Comparison of ENCODE assay signal across 8 cellular contexts in genomic region chr2:61763605-61764034, GRCh38.
DNase-seq lines count a peak whose midpoint lies in the region; ATAC-seq and TF ChIP-seq lines count a peak whose summit lies in the region.

No MANE protein-coding gene starts in this region.

- peak overlapping the region; percentile 98 for H3K9ac ChIP-seq in GM23248
- H3K9ac ChIP-seq in stomach smooth muscle (ENCODE audit: low read length in 2 of 2) = peak overlapping the region; percentile 85 to 100

- no peaks in the 10 kb centered on the region for H3K9me2 ChIP-seq in GM23248 (ENCODE audit: insufficient read depth)

- H3K4me3 ChIP-seq in GM23248 = peak overlapping the region; percentile 88
- peak overlapping the region; percentile 65 for H3K4me3 ChIP-seq in LNCaP clone FGC (ENCODE audit: low read depth, low read length)
- H3K4me3 ChIP-seq in effector memory CD4-positive, alpha-beta T cell (ENCODE audit: insufficient read depth, low read depth, low read length, poor library complexity, severe bottlenecking) = peak overlapping the region; percentile 78
- H3K4me3 ChIP-seq in right lobe of liver = peak overlapping the region; percentile 60 to 64 (median 63)
- H3K4me3 ChIP-seq in stomach smooth muscle (ENCODE audit: low read length in 2 of 2) = peak overlapping the region; percentile 79 to 94

- H3K9me3 ChIP-seq in GM23248 (ENCODE audit: low read depth) (no peaks in the 10 kb centered on the region), right lobe of liver (no peaks in the 10 kb centered on the region), stomach smooth muscle (ENCODE audit: control insufficient read depth in 2 of 2, low read length in 2 of 2) (no peaks in the 10 kb centered on the region)
- H3K9me3 ChIP-seq in effector memory CD4-positive, alpha-beta T cell (ENCODE audit: control insufficient read depth, low read length) = no peaks in the 10 kb centered on the region

- H3K79me2 ChIP-seq in GM23248 (ENCODE audit: insufficient read depth) = peaks cover 12% of the 10 kb centered on the region; the same call in 1 of the 2 replicates

- H3K4me2 ChIP-seq in GM23248 (ENCODE audit: unreplicated experiment) = peak overlapping the region; percentile 87

- H3K36me3 ChIP-seq in GM23248 (ENCODE audit: low read depth) (no peaks in the 10 kb centered on the region), right lobe of liver (no peaks in the 10 kb centered on the region), stomach smooth muscle (ENCODE audit: control insufficient read depth in 2 of 2, insufficient read depth in 2 of 2, low read length in 2 of 2) (no peaks in the 10 kb centered on the region)
- no peaks in the 10 kb centered on the region for H3K36me3 ChIP-seq in effector memory CD4-positive, alpha-beta T cell (ENCODE audit: control insufficient read depth, insufficient read depth, low read length)

- H3F3A ChIP-seq in GM23248 (ENCODE audit: insufficient read depth) = peaks cover 20% of the 10 kb centered on the region

- TF ChIP-seq CTCF in LNCaP clone FGC (IDR thresholded peaks at IDR 0.05; ENCODE audit: control insufficient read depth, extremely low read depth, insufficient read depth) (peak; percentile 27), right lobe of liver (IDR thresholded peaks at IDR 0.05) (peak; percentile 9 to 39 (median 31))

- TF ChIP-seq POLR2A in right lobe of liver (IDR thresholded peaks at IDR 0.05) = no peak

- H3K27me3 ChIP-seq in GM23248 (replicated peaks; ENCODE audit: insufficient read depth) (no peaks in the 10 kb centered on the region), right lobe of liver (no peaks in the 10 kb centered on the region), stomach smooth muscle (ENCODE audit: control insufficient read depth in 1 of 2, insufficient read depth in 2 of 2, low read length in 2 of 2) (no peaks in the 10 kb centered on the region)
- no peaks in the 10 kb centered on the region for H3K27me3 ChIP-seq in effector memory CD4-positive, alpha-beta T cell (replicated peaks; ENCODE audit: control insufficient read depth, insufficient read depth, low read length, poor library complexity, severe bottlenecking)

- H2AFZ ChIP-seq in GM23248 = peak overlapping the region; percentile 56

- 1 to 2% methylated on average over 23 of the region's 23 CpGs for WGBS in GM23248 (ENCODE audit: low coverage in 1 of 2, low lambda C conversion rate in 2 of 2, missing lambda C conversion rate in 2 of 2), 2 experiments
- WGBS in right lobe of liver (ENCODE audit: insufficient coverage, low coverage, low lambda C conversion rate, missing lambda C conversion rate) = 0% methylated on average over 22 of the region's 23 CpGs

- peak; percentile 79 to 85 (median 82) for ATAC-seq in right lobe of liver

- in situ Hi-C loops in GM23248 (cut with MboI) = no loop called here

- intact Hi-C loops in right lobe of liver (cut with DNase I) = no loop called here

- no peaks in the 10 kb centered on the region for H4K20me1 ChIP-seq in GM23248 (ENCODE audit: insufficient read depth)

- DNase-seq in DMS53 (lab: John Stamatoyannopoulos, UW) (peak; percentile 97), DMS53 treated with DMSO at 0.1 percent for 48 hours (lab: John Stamatoyannopoulos, UW; ENCODE audit: unreplicated experiment) (no peak), GM23248 (peak; percentile 92), LNCaP clone FGC (ENCODE audit: low read depth) (no peak), SKM-1 (lab: John Stamatoyannopoulos, UW; ENCODE audit: unreplicated experiment) (peak; percentile 76), right lobe of liver (peak; percentile 78 to 90 (median 84))
- DNase-seq in effector memory CD4-positive, alpha-beta T cell = no peak

- H3K27ac ChIP-seq in GM23248 (peak overlapping the region; percentile 100), right lobe of liver (peak overlapping the region; percentile 98 to 100 (median 99)), stomach smooth muscle (ENCODE audit: low read length) (peak overlapping the region; percentile 100)
- H3K27ac ChIP-seq in effector memory CD4-positive, alpha-beta T cell (ENCODE audit: insufficient read depth, low read length, poor library complexity, severe bottlenecking) = peak overlapping the region; percentile 91

- H3K4me1 ChIP-seq in GM23248 (ENCODE audit: insufficient read depth) (peaks cover 23% of the 10 kb centered on the region), right lobe of liver (no peaks in the 10 kb centered on the region), stomach smooth muscle (ENCODE audit: control insufficient read depth, insufficient read depth, low read length) (peaks cover 6% of the 10 kb centered on the region)
- H3K4me1 ChIP-seq in effector memory CD4-positive, alpha-beta T cell (ENCODE audit: control insufficient read depth, insufficient read depth, low read length, poor library complexity, severe bottlenecking) = peaks cover 6% of the 10 kb centered on the region

Comparison
In these comparisons a context has a peak if more than half of its experiments do, and no peak if none do; other contexts are left out.
1. DNase-seq: peak in DMS53 (single experiment), GM23248 (single experiment), SKM-1 (single experiment) and right lobe of liver (3 of 3); none in DMS53 treated with DMSO at 0.1 percent for 48 hours (single experiment), LNCaP clone FGC (single experiment) and effector memory CD4-positive, alpha-beta T cell (0 of 3).
2. Peak in every context shown above with its lines, with median percentiles within 50 percentile points of each other: H3K27ac ChIP-seq and H3K4me3 ChIP-seq.